In genomic region chr1:23149110-23149509, GRCh38 we compare ENCODE assay signal across 1 cellular context.
TF ChIP-seq lines count a peak whose summit lies in the region.

No MANE protein-coding gene starts in this region.

TF ChIP-seq in HepG2, 621 proteins besides CTCF, POLR2A, EP300 and RAD21 (continued from another document and continues in another):
- TF ChIP-seq, protein P1, sequence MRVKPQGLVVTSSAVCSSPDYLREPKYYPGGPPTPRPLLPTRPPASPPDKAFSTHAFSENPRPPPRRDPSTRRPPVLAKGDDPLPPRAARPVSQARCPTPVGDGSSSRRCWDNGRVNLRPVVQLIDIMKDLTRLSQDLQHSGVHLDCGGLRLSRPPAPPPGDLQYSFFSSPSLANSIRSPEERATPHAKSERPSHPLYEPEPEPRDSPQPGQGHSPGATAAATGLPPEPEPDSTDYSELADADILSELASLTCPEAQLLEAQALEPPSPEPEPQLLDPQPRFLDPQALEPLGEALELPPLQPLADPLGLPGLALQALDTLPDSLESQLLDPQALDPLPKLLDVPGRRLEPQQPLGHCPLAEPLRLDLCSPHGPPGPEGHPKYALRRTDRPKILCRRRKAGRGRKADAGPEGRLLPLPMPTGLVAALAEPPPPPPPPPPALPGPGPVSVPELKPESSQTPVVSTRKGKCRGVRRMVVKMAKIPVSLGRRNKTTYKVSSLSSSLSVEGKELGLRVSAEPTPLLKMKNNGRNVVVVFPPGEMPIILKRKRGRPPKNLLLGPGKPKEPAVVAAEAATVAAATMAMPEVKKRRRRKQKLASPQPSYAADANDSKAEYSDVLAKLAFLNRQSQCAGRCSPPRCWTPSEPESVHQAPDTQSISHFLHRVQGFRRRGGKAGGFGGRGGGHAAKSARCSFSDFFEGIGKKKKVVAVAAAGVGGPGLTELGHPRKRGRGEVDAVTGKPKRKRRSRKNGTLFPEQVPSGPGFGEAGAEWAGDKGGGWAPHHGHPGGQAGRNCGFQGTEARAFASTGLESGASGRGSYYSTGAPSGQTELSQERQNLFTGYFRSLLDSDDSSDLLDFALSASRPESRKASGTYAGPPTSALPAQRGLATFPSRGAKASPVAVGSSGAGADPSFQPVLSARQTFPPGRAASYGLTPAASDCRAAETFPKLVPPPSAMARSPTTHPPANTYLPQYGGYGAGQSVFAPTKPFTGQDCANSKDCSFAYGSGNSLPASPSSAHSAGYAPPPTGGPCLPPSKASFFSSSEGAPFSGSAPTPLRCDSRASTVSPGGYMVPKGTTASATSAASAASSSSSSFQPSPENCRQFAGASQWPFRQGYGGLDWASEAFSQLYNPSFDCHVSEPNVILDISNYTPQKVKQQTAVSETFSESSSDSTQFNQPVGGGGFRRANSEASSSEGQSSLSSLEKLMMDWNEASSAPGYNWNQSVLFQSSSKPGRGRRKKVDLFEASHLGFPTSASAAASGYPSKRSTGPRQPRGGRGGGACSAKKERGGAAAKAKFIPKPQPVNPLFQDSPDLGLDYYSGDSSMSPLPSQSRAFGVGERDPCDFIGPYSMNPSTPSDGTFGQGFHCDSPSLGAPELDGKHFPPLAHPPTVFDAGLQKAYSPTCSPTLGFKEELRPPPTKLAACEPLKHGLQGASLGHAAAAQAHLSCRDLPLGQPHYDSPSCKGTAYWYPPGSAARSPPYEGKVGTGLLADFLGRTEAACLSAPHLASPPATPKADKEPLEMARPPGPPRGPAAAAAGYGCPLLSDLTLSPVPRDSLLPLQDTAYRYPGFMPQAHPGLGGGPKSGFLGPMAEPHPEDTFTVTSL (CRISPR knock-in tag; IDR thresholded peaks at IDR 0.05; ENCODE audit: borderline replicate concordance), result peak; percentile 77; the same call in 1 of the 2 replicates
- TF ChIP-seq SRSF4 (IDR thresholded peaks at IDR 0.05; ENCODE audit: low read depth, low read length, poor library complexity, severe bottlenecking), result no peak
- TF ChIP-seq HDAC6 (IDR thresholded peaks at IDR 0.05; ENCODE audit: low read depth, low read length), result no peak
- TF ChIP-seq MZF1 (CRISPR knock-in tag; IDR thresholded peaks at IDR 0.05; ENCODE audit: borderline replicate concordance), result no peak
- TF ChIP-seq, protein P2, sequence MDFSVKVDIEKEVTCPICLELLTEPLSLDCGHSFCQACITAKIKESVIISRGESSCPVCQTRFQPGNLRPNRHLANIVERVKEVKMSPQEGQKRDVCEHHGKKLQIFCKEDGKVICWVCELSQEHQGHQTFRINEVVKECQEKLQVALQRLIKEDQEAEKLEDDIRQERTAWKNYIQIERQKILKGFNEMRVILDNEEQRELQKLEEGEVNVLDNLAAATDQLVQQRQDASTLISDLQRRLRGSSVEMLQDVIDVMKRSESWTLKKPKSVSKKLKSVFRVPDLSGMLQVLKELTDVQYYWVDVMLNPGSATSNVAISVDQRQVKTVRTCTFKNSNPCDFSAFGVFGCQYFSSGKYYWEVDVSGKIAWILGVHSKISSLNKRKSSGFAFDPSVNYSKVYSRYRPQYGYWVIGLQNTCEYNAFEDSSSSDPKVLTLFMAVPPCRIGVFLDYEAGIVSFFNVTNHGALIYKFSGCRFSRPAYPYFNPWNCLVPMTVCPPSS (IDR thresholded peaks at IDR 0.05), result no peak
- no peak for TF ChIP-seq ZNF460 (CRISPR knock-in tag; IDR thresholded peaks at IDR 0.05; ENCODE audit: borderline replicate concordance)
- TF ChIP-seq, protein P3, sequence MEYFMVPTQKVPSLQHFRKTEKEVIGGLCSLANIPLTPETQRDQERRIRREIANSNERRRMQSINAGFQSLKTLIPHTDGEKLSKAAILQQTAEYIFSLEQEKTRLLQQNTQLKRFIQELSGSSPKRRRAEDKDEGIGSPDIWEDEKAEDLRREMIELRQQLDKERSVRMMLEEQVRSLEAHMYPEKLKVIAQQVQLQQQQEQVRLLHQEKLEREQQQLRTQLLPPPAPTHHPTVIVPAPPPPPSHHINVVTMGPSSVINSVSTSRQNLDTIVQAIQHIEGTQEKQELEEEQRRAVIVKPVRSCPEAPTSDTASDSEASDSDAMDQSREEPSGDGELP (IDR thresholded peaks at IDR 0.05; ENCODE audit: borderline replicate concordance, low read depth), result no peak
- no peak for TF ChIP-seq ZNF331 (CRISPR knock-in tag; IDR thresholded peaks at IDR 0.05)
- no peak for TF ChIP-seq ZBTB42 (CRISPR knock-in tag; IDR thresholded peaks at IDR 0.05)
- TF ChIP-seq, protein P4, sequence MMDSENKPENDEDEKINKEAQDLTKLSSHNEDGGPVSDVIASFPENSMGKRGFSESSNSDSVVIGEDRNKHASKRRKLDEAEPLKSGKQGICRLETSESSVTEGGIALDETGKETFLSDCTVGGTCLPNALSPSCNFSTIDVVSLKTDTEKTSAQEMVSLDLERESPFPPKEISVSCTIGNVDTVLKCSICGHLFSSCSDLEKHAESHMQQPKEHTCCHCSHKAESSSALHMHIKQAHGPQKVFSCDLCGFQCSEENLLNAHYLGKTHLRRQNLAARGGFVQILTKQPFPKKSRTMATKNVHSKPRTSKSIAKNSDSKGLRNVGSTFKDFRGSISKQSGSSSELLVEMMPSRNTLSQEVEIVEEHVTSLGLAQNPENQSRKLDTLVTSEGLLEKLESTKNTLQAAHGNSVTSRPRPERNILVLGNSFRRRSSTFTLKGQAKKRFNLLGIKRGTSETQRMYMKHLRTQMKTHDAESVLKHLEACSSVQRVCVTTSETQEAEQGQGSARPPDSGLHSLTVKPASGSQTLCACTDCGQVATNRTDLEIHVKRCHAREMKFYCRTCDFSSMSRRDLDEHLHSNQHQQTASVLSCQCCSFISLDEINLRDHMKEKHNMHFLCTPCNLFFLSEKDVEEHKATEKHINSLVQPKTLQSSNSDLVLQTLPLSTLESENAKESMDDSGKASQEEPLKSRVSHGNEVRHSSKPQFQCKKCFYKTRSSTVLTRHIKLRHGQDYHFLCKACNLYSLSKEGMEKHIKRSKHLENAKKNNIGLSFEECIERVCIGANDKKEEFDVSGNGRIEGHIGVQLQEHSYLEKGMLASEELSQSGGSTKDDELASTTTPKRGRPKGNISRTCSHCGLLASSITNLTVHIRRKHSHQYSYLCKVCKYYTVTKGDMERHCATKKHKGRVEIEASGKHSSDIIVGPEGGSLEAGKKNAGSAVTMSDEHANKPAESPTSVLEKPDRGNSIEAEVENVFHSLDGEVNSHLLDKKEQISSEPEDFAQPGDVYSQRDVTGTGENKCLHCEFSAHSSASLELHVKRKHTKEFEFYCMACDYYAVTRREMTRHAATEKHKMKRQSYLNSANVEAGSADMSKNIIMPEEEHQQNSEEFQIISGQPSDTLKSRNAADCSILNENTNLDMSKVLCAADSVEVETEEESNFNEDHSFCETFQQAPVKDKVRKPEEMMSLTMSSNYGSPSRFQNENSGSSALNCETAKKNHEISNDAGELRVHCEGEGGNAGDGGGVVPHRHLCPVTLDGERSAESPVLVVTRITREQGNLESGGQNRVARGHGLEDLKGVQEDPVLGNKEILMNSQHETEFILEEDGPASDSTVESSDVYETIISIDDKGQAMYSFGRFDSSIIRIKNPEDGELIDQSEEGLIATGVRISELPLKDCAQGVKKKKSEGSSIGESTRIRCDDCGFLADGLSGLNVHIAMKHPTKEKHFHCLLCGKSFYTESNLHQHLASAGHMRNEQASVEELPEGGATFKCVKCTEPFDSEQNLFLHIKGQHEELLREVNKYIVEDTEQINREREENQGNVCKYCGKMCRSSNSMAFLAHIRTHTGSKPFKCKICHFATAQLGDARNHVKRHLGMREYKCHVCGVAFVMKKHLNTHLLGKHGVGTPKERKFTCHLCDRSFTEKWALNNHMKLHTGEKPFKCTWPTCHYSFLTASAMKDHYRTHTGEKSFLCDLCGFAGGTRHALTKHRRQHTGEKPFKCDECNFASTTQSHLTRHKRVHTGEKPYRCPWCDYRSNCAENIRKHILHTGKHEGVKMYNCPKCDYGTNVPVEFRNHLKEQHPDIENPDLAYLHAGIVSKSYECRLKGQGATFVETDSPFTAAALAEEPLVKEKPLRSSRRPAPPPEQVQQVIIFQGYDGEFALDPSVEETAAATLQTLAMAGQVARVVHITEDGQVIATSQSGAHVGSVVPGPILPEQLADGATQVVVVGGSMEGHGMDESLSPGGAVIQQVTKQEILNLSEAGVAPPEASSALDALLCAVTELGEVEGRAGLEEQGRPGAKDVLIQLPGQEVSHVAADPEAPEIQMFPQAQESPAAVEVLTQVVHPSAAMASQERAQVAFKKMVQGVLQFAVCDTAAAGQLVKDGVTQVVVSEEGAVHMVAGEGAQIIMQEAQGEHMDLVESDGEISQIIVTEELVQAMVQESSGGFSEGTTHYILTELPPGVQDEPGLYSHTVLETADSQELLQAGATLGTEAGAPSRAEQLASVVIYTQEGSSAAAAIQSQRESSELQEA (CRISPR knock-in tag; IDR thresholded peaks at IDR 0.05; ENCODE audit: not compliant biosample characterization), result no peak
- TF ChIP-seq, protein P5, sequence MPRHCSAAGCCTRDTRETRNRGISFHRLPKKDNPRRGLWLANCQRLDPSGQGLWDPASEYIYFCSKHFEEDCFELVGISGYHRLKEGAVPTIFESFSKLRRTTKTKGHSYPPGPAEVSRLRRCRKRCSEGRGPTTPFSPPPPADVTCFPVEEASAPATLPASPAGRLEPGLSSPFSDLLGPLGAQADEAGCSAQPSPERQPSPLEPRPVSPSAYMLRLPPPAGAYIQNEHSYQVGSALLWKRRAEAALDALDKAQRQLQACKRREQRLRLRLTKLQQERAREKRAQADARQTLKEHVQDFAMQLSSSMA (CRISPR knock-in tag; IDR thresholded peaks at IDR 0.05), result no peak
- no peak for TF ChIP-seq HNRNPL (IDR thresholded peaks at IDR 0.05; ENCODE audit: low read depth, low read length)
- TF ChIP-seq SRY (CRISPR knock-in tag; IDR thresholded peaks at IDR 0.05), result no peak
- TF ChIP-seq ZNF549 (CRISPR knock-in tag; IDR thresholded peaks at IDR 0.05), result no peak
- TF ChIP-seq KLF6 (CRISPR knock-in tag; IDR thresholded peaks at IDR 0.05), result no peak
- TF ChIP-seq TCF7L2 (IDR thresholded peaks at IDR 0.05; ENCODE audit: low read depth, low read length), result no peak
- TF ChIP-seq PHF5A (CRISPR knock-in tag; IDR thresholded peaks at IDR 0.05; ENCODE audit: low read depth, unreplicated experiment), result no peak
- TF ChIP-seq PREB (CRISPR knock-in tag; IDR thresholded peaks at IDR 0.05), result no peak
- TF ChIP-seq ATF5 (CRISPR knock-in tag; IDR thresholded peaks at IDR 0.05; ENCODE audit: low read depth), result no peak
- no peak for TF ChIP-seq ZBTB21 (CRISPR knock-in tag; IDR thresholded peaks at IDR 0.05)
- no peak; the same call in 1 of the 2 replicates for TF ChIP-seq HOXA3 (CRISPR knock-in tag; IDR thresholded peaks at IDR 0.05)
- no peak for TF ChIP-seq ZFP36L2 (CRISPR knock-in tag; IDR thresholded peaks at IDR 0.05)
- TF ChIP-seq ZFYVE20 (CRISPR knock-in tag; IDR thresholded peaks at IDR 0.05; ENCODE audit: borderline replicate concordance, low read depth), result no peak
- TF ChIP-seq, protein P6, sequence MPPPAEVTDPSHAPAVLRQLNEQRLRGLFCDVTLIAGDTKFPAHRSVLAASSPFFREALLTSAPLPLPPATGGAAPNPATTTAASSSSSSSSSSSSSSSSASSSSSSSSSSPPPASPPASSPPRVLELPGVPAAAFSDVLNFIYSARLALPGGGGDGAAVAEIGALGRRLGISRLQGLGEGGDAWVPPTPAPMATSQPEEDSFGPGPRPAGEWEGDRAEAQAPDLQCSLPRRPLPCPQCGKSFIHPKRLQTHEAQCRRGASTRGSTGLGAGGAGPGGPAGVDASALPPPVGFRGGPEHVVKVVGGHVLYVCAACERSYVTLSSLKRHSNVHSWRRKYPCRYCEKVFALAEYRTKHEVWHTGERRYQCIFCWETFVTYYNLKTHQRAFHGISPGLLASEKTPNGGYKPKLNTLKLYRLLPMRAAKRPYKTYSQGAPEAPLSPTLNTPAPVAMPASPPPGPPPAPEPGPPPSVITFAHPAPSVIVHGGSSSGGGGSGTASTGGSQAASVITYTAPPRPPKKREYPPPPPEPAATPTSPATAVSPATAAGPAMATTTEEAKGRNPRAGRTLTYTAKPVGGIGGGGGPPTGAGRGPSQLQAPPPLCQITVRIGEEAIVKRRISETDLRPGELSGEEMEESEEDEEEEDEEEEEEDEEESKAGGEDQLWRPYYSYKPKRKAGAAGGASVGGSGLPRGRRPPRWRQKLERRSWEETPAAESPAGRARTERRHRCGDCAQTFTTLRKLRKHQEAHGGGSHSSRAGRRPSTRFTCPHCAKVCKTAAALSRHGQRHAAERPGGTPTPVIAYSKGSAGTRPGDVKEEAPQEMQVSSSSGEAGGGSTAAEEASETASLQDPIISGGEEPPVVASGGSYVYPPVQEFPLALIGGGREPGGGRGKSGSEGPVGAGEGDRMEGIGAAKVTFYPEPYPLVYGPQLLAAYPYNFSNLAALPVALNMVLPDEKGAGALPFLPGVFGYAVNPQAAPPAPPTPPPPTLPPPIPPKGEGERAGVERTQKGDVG (CRISPR knock-in tag; IDR thresholded peaks at IDR 0.05; ENCODE audit: borderline replicate concordance), result no peak
- TF ChIP-seq, protein P7, sequence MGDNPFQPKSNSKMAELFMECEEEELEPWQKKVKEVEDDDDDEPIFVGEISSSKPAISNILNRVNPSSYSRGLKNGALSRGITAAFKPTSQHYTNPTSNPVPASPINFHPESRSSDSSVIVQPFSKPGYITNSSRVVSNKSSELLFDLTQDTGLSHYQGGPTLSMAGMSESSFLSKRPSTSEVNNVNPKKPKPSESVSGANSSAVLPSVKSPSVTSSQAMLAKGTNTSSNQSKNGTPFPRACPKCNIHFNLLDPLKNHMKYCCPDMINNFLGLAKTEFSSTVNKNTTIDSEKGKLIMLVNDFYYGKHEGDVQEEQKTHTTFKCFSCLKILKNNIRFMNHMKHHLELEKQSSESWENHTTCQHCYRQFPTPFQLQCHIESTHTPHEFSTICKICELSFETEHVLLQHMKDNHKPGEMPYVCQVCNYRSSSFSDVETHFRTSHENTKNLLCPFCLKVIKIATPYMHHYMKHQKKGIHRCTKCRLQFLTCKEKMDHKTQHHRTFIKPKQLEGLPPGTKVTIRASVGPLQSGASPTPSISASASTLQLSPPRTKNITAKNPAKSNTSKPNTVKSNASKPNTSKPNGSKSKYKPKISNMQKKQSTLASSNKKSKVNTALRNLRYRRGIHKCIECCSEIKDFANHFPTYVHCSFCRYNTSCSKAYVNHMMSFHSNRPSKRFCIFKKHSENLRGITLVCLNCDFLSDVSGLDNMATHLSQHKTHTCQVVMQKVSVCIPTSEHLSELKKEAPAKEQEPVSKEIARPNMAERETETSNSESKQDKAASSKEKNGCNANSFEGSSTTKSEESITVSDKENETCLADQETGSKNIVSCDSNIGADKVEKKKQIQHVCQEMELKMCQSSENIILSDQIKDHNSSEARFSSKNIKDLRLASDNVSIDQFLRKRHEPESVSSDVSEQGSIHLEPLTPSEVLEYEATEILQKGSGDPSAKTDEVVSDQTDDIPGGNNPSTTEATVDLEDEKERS (CRISPR knock-in tag; IDR thresholded peaks at IDR 0.05), result peak; percentile 40; the same call in 1 of the 2 replicates
- no peak for TF ChIP-seq SOX6 (IDR thresholded peaks at IDR 0.05)
- TF ChIP-seq SOX6 (CRISPR knock-in tag; IDR thresholded peaks at IDR 0.05), result no peak
